In the genomic region with DNA sequence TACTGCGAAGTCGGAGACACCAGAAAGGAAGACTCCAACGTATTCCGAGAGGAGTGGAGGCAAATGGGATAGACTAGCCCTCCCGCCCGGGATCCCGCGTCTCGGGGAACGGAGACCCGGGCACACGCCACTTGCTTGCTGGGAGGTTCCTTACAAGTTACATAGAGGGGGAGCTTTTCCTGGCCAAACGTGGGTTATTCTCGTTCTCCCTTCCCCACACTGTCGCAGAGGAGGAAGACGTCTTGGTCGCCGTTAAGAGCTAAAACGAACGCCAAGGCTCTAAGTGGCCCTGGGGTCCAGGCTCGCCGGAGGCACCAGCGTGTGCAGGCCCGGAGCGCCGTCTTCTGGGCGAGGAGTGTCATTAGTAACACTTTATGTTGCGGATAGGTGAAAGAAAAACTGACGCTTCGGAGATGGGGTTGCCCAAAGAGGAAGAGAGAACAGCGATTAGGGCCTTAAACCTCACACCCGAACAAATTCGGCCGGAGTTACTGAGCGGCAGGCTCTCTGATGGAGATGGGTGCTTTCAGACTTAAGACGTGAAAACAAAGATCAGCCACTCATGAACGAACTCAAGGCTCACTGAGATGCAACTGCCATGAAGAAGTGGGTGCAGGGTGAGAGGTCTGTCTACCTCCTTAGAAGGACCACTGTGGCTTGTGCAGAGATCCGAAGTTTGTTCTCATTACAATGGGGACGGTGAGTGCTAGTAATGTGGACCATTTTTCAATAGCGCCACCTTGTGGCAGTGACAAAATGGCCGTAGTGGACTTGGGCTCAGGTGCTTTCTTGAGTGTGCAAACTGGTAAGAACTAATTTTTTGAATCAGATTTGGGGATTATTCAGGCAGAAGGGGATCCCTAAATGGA, we compare ENCODE assay signal across 8 cellular contexts. TPM values are rescaled to one million over a fixed set of nuclear protein-coding genes. Genes with fewer than 3 reads are reported as not detected.
A peak's percentile ranks its signal among the peaks of the same experiment; 100 is the strongest.
DNase-seq lines count a peak whose midpoint lies in the region; ATAC-seq and TF ChIP-seq lines count a peak whose summit lies in the region.

No MANE protein-coding gene starts in this region.

- peak; percentile 77 for DNase-seq in NCI-H1105 treated with DMSO at 0.1 percent for 48 hours (lab: John Stamatoyannopoulos, UW)
- DNase-seq in T-helper 1 cell: peak; percentile 54 to 85 (median 75)
- peak in 45 of 56 donors; percentile 3 to 88 (median 36) for DNase-seq in amygdala (lab: John Stamatoyannopoulos, UW)
- peak; percentile 69 to 90 (median 83) for DNase-seq in right cardiac atrium
- DNase-seq in pulmonary artery endothelial cell (ENCODE audit: low read depth, low spot score): peak; percentile 37
- peak; percentile 79 to 85 for DNase-seq in uterus

- H3K4me1 ChIP-seq in right cardiac atrium (ENCODE audit: control insufficient read depth, insufficient read depth, low read length): no peaks in the 10 kb centered on the region
- no peaks in the 10 kb centered on the region for H3K4me1 ChIP-seq in uterus

- H3K36me3 ChIP-seq in uterus: peaks cover 0 to 2% of the 10 kb centered on the region in 2 donors

- H3K4me3 ChIP-seq in right cardiac atrium (ENCODE audit: low read length): peak overlapping the region; percentile 61
- peak overlapping the region; percentile 37 to 51 for H3K4me3 ChIP-seq in uterus

- H3K27me3 ChIP-seq in right cardiac atrium (ENCODE audit: control insufficient read depth, insufficient read depth) (no peaks in the 10 kb centered on the region), uterus (peaks cover 9 to 14% of the 10 kb centered on the region in 2 donors)

- peak; percentile 77 for TF ChIP-seq CTCF in GM12872 (IDR thresholded peaks at IDR 0.05; ENCODE audit: insufficient read depth, low read depth, low read length)
- peak; percentile 69 to 78 (median 75) for TF ChIP-seq CTCF in uterus (IDR thresholded peaks at IDR 0.05)

- H3K9me3 ChIP-seq in right cardiac atrium (ENCODE audit: control insufficient read depth, low read length) (no peaks in the 10 kb centered on the region), uterus (no peaks in the 10 kb centered on the region)

- peak; percentile 85 for ATAC-seq in HG02642 (IDR thresholded peaks at IDR 0.05; ENCODE audit: poor library complexity, unreplicated experiment)
- ATAC-seq in right cardiac atrium: peak; percentile 94 to 96

- H3K27ac ChIP-seq in right cardiac atrium (ENCODE audit: low read length): no peak overlapping the region
- H3K27ac ChIP-seq in uterus: peak overlapping the region in 1 of 2 donors; percentile 53

- WGBS in right cardiac atrium: under 1% methylated on average over 41 of the region's 41 CpGs

- no peak for TF ChIP-seq POLR2A in uterus (IDR thresholded peaks at IDR 0.05)

- intact Hi-C loops in right cardiac atrium (cut with DNase I): loop anchor here (1.0 to 10.0 kb wide), 6 partner anchors 179 to 330 kb away; no protein-coding TSS in a partner anchor
- intact Hi-C loops in uterus (cut with DNase I; ENCODE audit: low total_unique reads): loop anchor here (10.0 kb wide), 1 partner anchor 182 kb away; no protein-coding TSS in a partner anchor

RNA-seq across cellular contexts. Expression of a gene that starts 11.7 kb away (rescaled TPM):
- total RNA-seq in right cardiac atrium (under 1 TPM; 0.36 to 0.62 (median 0.51) TPM), pulmonary artery endothelial cell (0.56 and 0.59 TPM in 2 replicates), uterus (1 to 10 TPM in 2 of 4 donors, under 1 TPM in 2; 0.51 to 4.1 (median 1.1) TPM)
- polyA plus RNA-seq in right cardiac atrium: 0.63 TPM

RNA-seq across cellular contexts. Expression of a gene that starts 28.2 kb away (rescaled TPM):
- total RNA-seq in right cardiac atrium (not detected), pulmonary artery endothelial cell (not detected in 2 replicates), uterus (not detected)
- not detected for polyA plus RNA-seq in right cardiac atrium
